23 cellular contexts compared by ENCODE assay signal in the genomic region with DNA sequence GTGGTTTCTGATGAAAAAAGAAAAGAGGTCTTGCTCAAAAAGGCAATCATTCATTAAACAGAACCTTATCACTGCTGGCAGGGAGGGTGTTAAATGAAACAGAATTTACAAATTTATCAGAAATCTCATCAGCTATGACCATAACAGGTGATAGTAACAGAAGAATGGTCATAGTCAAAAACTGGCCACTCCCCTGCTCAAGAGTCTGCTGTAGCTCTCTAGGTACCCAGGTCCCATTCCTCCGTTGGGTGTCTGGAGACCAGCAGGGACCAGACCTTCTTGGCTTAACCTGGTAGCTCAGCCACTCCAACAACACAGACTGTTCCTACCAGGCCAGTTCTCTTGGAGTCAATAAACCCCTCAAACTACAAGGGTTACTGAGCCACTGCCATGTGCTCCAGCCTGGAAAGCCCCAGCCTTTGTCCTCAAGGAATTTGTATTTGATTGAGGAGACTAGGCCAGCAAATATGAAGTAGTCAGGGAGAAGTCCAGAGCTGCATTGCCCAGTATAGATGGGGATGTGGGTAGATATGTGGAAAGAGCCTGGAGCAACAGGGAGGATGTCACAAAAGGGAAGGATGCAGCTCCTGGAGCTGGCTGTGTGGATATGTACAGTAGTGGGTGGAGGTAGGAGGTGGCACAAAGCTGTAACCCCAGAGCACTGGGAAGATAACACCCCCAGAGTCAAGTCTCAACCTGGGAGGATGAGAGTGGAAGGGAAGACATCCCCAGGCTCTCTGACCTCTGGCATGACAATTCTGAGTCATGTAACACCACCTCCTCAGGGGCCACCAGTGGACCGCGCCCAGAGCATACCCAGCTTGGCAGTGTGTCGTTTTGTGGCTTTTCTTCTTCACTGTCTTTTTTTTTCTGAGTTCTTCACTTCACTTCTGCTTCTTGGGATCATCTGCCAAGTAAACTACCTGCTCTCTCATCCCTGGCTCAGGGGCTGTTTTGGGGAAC. TPM values are rescaled to one million over a fixed set of nuclear protein-coding genes. Genes with fewer than 3 reads are reported as not detected.
DNase-seq lines count a peak whose midpoint lies in the region; ATAC-seq, FAIRE-seq and TF ChIP-seq lines count a peak whose summit lies in the region.
"Had no signal": no experiment of that assay in that cellular context is flagged by ENCODE, and none has a peak within 500 bp of the region (broad histone marks: within the 10 kb centered on the region; RNA-seq: fewer than 3 reads in every experiment).

No MANE protein-coding gene starts in this region.

- H4K20me1 ChIP-seq in astrocyte (ENCODE audit: insufficient read depth, low read length): no peaks in the 10 kb centered on the region

- H3K9me3 ChIP-seq in astrocyte (ENCODE audit: insufficient read depth, low read depth, low read length): no peaks in the 10 kb centered on the region
- no peaks in the 10 kb centered on the region for H3K9me3 ChIP-seq in upper lobe of right lung
- peaks cover 0 to 1% (median 0%) of the 10 kb centered on the region in 4 donors for H3K9me3 ChIP-seq in sigmoid colon
- H3K9me3 ChIP-seq: body of pancreas had no signal

- peaks cover 0 to 13% of the 10 kb centered on the region in 2 donors for H3K9me3 Mint-ChIP-seq in stimulated activated naive CD8-positive, alpha-beta T cell treated with anti-CD3 and anti-CD28 coated beads, Interleukin-15, amount 100 ng/mL, for 72 hours
- peaks cover 13% of the 10 kb centered on the region for H3K9me3 Mint-ChIP-seq in astrocyte (ENCODE audit: unreplicated experiment)
- H3K9me3 Mint-ChIP-seq: activated naive CD8-positive, alpha-beta T cell treated with anti-CD3 and anti-CD28 coated beads, Interleukin-2, amount 50 U/mL, for 24 hours had no signal

- intact Hi-C loops in upper lobe of right lung (cut with DNase I): no loop called here
- intact Hi-C loops in sigmoid colon (cut with DNase I): no loop called here

- no peak overlapping the region for H3K4me3 ChIP-seq in astrocyte (ENCODE audit: insufficient read depth, low read depth, low read length)
- no peak overlapping the region for H3K4me3 ChIP-seq in mesendoderm (ENCODE audit: low read length)
- H3K4me3 ChIP-seq in upper lobe of right lung: no peak overlapping the region
- H3K4me3 ChIP-seq in sigmoid colon: no peak overlapping the region
- H3K4me3 ChIP-seq: body of pancreas, SJCRH30 had no signal

- ATAC-seq in stimulated activated naive CD8-positive, alpha-beta T cell treated with anti-CD3 and anti-CD28 coated beads, Interleukin-15, Interleukin-2, amounts not matched to agents 100 U/mL and 50 U/mL, for 24 hours: peak; percentile 36
- no peak for ATAC-seq in stimulated activated naive CD8-positive, alpha-beta T cell treated with anti-CD3 and anti-CD28 coated beads, Interleukin-15, amount 100 ng/mL, for 72 hours
- no peak for ATAC-seq in upper lobe of right lung
- ATAC-seq: activated CD8-positive, alpha-beta T cell treated with anti-CD3 and anti-CD28 coated beads, Interleukin-2, amount 10 ng/mL, durations not matched to agents 7 days and 5 days; activated naive CD8-positive, alpha-beta T cell treated with anti-CD3 and anti-CD28 coated beads, Interleukin-2, amount 50 U/mL, for 24 hours; body of pancreas; left ventricle myocardium superior; Panc1; sciatic nerve had no signal

- H3K79me1 ChIP-seq in mesendoderm (ENCODE audit: low read length): no peaks in the 10 kb centered on the region

- H3K4me2 ChIP-seq in astrocyte (ENCODE audit: low read length) (no peak overlapping the region), mesendoderm (ENCODE audit: low read length) (no peak overlapping the region)

- H3K4me3 Mint-ChIP-seq in stimulated activated naive CD8-positive, alpha-beta T cell treated with anti-CD3 and anti-CD28 coated beads, Interleukin-15, amount 100 ng/mL, for 72 hours: no peak overlapping the region
- no peak overlapping the region for H3K4me3 Mint-ChIP-seq in astrocyte (ENCODE audit: unreplicated experiment)
- H3K4me3 Mint-ChIP-seq: activated CD8-positive, alpha-beta T cell treated with anti-CD3 and anti-CD28 coated beads, Interleukin-2, amount 10 ng/mL, durations not matched to agents 7 days and 5 days; activated naive CD8-positive, alpha-beta T cell treated with anti-CD3 and anti-CD28 coated beads, Interleukin-2, amount 50 U/mL, for 24 hours; B cell; neural crest cell had no signal

- no peak overlapping the region for H2BK15ac ChIP-seq in mesendoderm (replicated peaks; ENCODE audit: low read depth)

- TF ChIP-seq POLR2A in sigmoid colon (IDR thresholded peaks at IDR 0.05): no peak

- H2AK5ac ChIP-seq in mesendoderm (ENCODE audit: low read length): peak overlapping the region; percentile 15

- H3K9ac ChIP-seq in astrocyte (ENCODE audit: low read length) (no peak overlapping the region), mesendoderm (ENCODE audit: low read length) (no peak overlapping the region)

- H3K23ac ChIP-seq in mesendoderm (ENCODE audit: low read length): no peak overlapping the region

- H3K27ac ChIP-seq in astrocyte (ENCODE audit: low read depth, low read length): no peak overlapping the region
- H3K27ac ChIP-seq in mesendoderm (ENCODE audit: low read depth, low read length): peak overlapping the region; percentile 77
- no peak overlapping the region for H3K27ac ChIP-seq in upper lobe of right lung
- no peak overlapping the region for H3K27ac ChIP-seq in sigmoid colon
- H3K27ac ChIP-seq: body of pancreas, SJCRH30 had no signal

- H3K79me2 ChIP-seq in astrocyte (ENCODE audit: insufficient read depth, low read length) (no peaks in the 10 kb centered on the region), mesendoderm (ENCODE audit: control insufficient read depth, insufficient read depth, low read length) (no peaks in the 10 kb centered on the region)

- peak overlapping the region; percentile 19 for H2BK120ac ChIP-seq in mesendoderm (ENCODE audit: low read depth, low read length)

- H3K4ac ChIP-seq in mesendoderm (ENCODE audit: low read depth, low read length): peak overlapping the region; percentile 17

- peak overlapping the region; percentile 30 for H4K5ac ChIP-seq in mesendoderm (ENCODE audit: low read length)

- no peak for FAIRE-seq in astrocyte (lab: Jason Lieb, UNC)

- H3K18ac ChIP-seq in mesendoderm (ENCODE audit: low read length): peak overlapping the region; percentile 69

- peaks cover 10% of the 10 kb centered on the region for H3K36me3 Mint-ChIP-seq in astrocyte (ENCODE audit: low read depth, unreplicated experiment)

- H3K56ac ChIP-seq in mesendoderm (ENCODE audit: low read length): peak overlapping the region; percentile 62

- H3K4me1 ChIP-seq in astrocyte (ENCODE audit: insufficient read depth, low read length) (no peaks in the 10 kb centered on the region), mesendoderm (ENCODE audit: control insufficient read depth, low read depth, low read length) (peaks cover 18% of the 10 kb centered on the region), upper lobe of right lung (no peaks in the 10 kb centered on the region), sigmoid colon (no peaks in the 10 kb centered on the region)
- H3K4me1 ChIP-seq: body of pancreas had no signal

- no peaks in the 10 kb centered on the region for H3K27me3 Mint-ChIP-seq in stimulated activated naive CD8-positive, alpha-beta T cell treated with anti-CD3 and anti-CD28 coated beads, Interleukin-15, amount 100 ng/mL, for 72 hours
- H3K27me3 Mint-ChIP-seq in astrocyte (ENCODE audit: low read depth, unreplicated experiment): peaks cover 3% of the 10 kb centered on the region
- H3K27me3 Mint-ChIP-seq: activated naive CD8-positive, alpha-beta T cell treated with anti-CD3 and anti-CD28 coated beads, Interleukin-2, amount 50 U/mL, for 24 hours; B cell had no signal

- no peak overlapping the region for H2AFZ ChIP-seq in astrocyte (ENCODE audit: low read depth, low read length)

- no peak overlapping the region for H4K8ac ChIP-seq in mesendoderm (ENCODE audit: low read depth, low read length)

- H3K27me3 ChIP-seq in astrocyte (ENCODE audit: insufficient read depth, low read length) (no peaks in the 10 kb centered on the region), mesendoderm (ENCODE audit: insufficient read depth, low read length, poor library complexity) (no peaks in the 10 kb centered on the region), upper lobe of right lung (no peaks in the 10 kb centered on the region), sigmoid colon (no peaks in the 10 kb centered on the region)
- H3K27me3 ChIP-seq: body of pancreas, SJCRH30 had no signal

- no CpG with 5 or more reads among the region's 4 CpGs for WGBS in mesendoderm (ENCODE audit: extremely low coverage, insufficient coverage, low lambda C conversion rate)
- 86 to 92% methylated on average over 4 of the region's 4 CpGs for WGBS in sigmoid colon, 2 donors

- H3K36me3 ChIP-seq in astrocyte (ENCODE audit: insufficient read depth, low read length): no peaks in the 10 kb centered on the region
- no peaks in the 10 kb centered on the region for H3K36me3 ChIP-seq in mesendoderm (ENCODE audit: control insufficient read depth, insufficient read depth, low read length)
- H3K36me3 ChIP-seq in upper lobe of right lung: no peaks in the 10 kb centered on the region
- H3K36me3 ChIP-seq in sigmoid colon: peaks cover 0 to 4% (median 0%) of the 10 kb centered on the region in 4 donors
- H3K36me3 ChIP-seq: SJCRH30 had no signal

- no peak for TF ChIP-seq EP300 in sigmoid colon (IDR thresholded peaks at IDR 0.05)

- peak overlapping the region; percentile 64 for H2BK5ac ChIP-seq in mesendoderm (ENCODE audit: low read length)

- TF ChIP-seq CTCF in astrocyte (IDR thresholded peaks at IDR 0.05; ENCODE audit: insufficient read depth, low read depth, low read length): no peak
- no peak for TF ChIP-seq CTCF in upper lobe of right lung (IDR thresholded peaks at IDR 0.05)
- no peak for TF ChIP-seq CTCF in sigmoid colon (IDR thresholded peaks at IDR 0.05)

- no peak overlapping the region for H3K27ac Mint-ChIP-seq in stimulated activated naive CD8-positive, alpha-beta T cell treated with anti-CD3 and anti-CD28 coated beads, Interleukin-15, amount 100 ng/mL, for 72 hours
- H3K27ac Mint-ChIP-seq in astrocyte (ENCODE audit: unreplicated experiment): peak overlapping the region; percentile 15
- H3K27ac Mint-ChIP-seq: activated CD8-positive, alpha-beta T cell treated with anti-CD3 and anti-CD28 coated beads, Interleukin-2, amount 10 ng/mL, durations not matched to agents 7 days and 5 days; activated naive CD8-positive, alpha-beta T cell treated with anti-CD3 and anti-CD28 coated beads, Interleukin-2, amount 50 U/mL, for 24 hours; B cell had no signal

- no peak for DNase-seq in stimulated activated naive CD8-positive, alpha-beta T cell treated with anti-CD3 and anti-CD28 coated beads, Interleukin-15, Interleukin-2, amounts not matched to agents 100 U/mL and 50 U/mL, for 24 hours
- no peak for DNase-seq in stimulated activated naive CD8-positive, alpha-beta T cell treated with anti-CD3 and anti-CD28 coated beads, Interleukin-15, amount 100 ng/mL, for 72 hours
- DNase-seq in astrocyte (ENCODE audit: low read depth): no peak
- no peak for DNase-seq in mesendoderm
- no peak for DNase-seq in upper lobe of right lung
- no peak for DNase-seq in HT-29 (ENCODE audit: low spot score)
- DNase-seq in GM03348 (ENCODE audit: low spot score): no peak
- no peak for DNase-seq in sigmoid colon
- DNase-seq: activated CD8-positive, alpha-beta T cell treated with anti-CD3 and anti-CD28 coated beads, Interleukin-2, amount 10 ng/mL, durations not matched to agents 7 days and 5 days; activated effector memory CD4-positive, alpha-beta T cell treated with anti-CD3 and anti-CD28 coated beads, Interleukin-2, amount 50 U/mL, for 16 hours; activated naive CD8-positive, alpha-beta T cell treated with anti-CD3 and anti-CD28 coated beads, Interleukin-2, amount 50 U/mL, for 24 hours; body of pancreas; DMS79; effector CD4-positive, alpha-beta T cell; KG1; left ventricle myocardium superior; NCI-H1417 treated with DMSO at 0.1 percent for 48 hours; stimulated activated CD8-positive, alpha-beta memory T cell treated with anti-CD3 and anti-CD28 coated beads, Interleukin-4, amount 100 ng/mL, for 48 hours had no signal

- H3K4me1 Mint-ChIP-seq in stimulated activated naive CD8-positive, alpha-beta T cell treated with anti-CD3 and anti-CD28 coated beads, Interleukin-15, amount 100 ng/mL, for 72 hours: no peaks in the 10 kb centered on the region
- peaks cover 2% of the 10 kb centered on the region for H3K4me1 Mint-ChIP-seq in astrocyte (ENCODE audit: low read depth, unreplicated experiment)
- H3K4me1 Mint-ChIP-seq: B cell had no signal

RNA-seq across cellular contexts. Expression of a gene that starts 21.9 kb away (rescaled TPM):
- total RNA-seq in astrocyte (4.4 and 5.1 TPM in 2 replicates), upper lobe of right lung (2.2 TPM), sigmoid colon (1 to 10 TPM in 1 of 4 donors, under 1 TPM in 3; 0.36 to 2.2 (median 0.60) TPM)
- polyA plus RNA-seq in mesendoderm (2013, experiment 1 of 2): 35.4 TPM
- 35.7 TPM for polyA plus RNA-seq in mesendoderm (2013, experiment 2 of 2)
- not detected in 2 replicates for total RNA-seq in HT-29 (2014; rRNA removed; shearing (Covaris generic))
- 1 to 10 TPM in 1 of 3 donors, not detected in 2; 1.6 TPM for polyA plus RNA-seq in sigmoid colon
